Comparison of ENCODE assay signal across 1 cellular context in genomic region chr12:56116267-56117081, GRCh38.
TF ChIP-seq lines count a peak whose summit lies in the region.

Gene RPL41 (plus strand): TSS chr12:56116633.

TF ChIP-seq in GM23338, 12 proteins besides CTCF, POLR2A, EP300 and RAD21 (continued from another document):
- no peak for TF ChIP-seq ZNF462 (CRISPR knock-in tag; IDR thresholded peaks at IDR 0.05)
